12 cellular contexts compared by ENCODE assay signal in the genomic region with DNA sequence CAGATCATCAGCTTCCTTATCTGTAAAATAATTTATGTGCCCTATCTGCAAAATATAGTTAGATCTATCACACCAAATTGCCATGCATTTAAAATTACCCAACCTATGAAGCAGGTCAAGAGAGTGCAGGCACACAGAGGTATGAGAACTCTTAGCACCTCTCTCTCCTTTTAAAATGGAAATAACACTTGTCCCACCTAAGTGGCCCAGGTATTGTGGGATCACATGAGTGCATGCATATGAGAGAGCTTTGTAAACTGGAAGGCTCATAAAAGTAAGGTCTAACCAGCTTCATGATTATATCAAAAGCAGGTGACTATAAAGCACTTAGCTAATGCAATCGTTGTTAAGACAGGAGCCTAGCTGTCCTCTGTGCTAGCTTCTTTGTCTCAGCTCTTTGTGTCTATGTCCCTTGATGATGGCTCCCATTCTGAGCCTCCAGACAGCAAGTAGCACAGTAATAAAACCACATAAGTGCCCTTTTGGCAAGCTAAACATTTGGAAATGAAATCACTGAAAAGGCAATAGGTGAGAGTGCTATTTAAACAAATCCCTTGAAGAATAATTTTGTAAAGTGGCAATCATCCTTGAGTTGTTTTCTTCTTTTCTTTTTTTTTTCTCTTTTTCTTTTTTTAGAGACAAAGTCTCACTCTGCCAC.
"Had no signal": no experiment of that assay in that cellular context is flagged by ENCODE, and none has a peak within 500 bp of the region (broad histone marks: within the 10 kb centered on the region; RNA-seq: fewer than 3 reads in every experiment).

No MANE protein-coding gene starts in this region.

- DNase-seq: activated CD4-positive, alpha-beta T cell treated with anti-CD3 and anti-CD28 coated beads for 48 hours; activated CD8-positive, alpha-beta memory T cell treated with anti-CD3 and anti-CD28 coated beads for 24 hours; activated naive CD4-positive, alpha-beta T cell treated with anti-CD3 and anti-CD28 coated beads, Interleukin-2, amount 10 ng/mL, durations not matched to agents 7 days and 5 days; activated T-cell treated with anti-CD3 and anti-CD28 coated beads for 4 hours; effector CD4-positive, alpha-beta T cell; foreskin melanocyte; kidney; stimulated activated CD4-positive, alpha-beta T cell treated with anti-CD3 and anti-CD28 coated beads, Interleukin-4, amount 100 ng/mL, for 1 hour; stimulated activated CD8-positive, alpha-beta memory T cell treated with anti-CD3 and anti-CD28 coated beads, Interleukin-4, amount 100 ng/mL, for 48 hours; stimulated activated naive CD8-positive, alpha-beta T cell treated with anti-CD3 and anti-CD28 coated beads, Interleukin-15, Interleukin-2, amounts not matched to agents 100 U/mL and 50 U/mL, for 24 hours; WERI-Rb-1 had no signal

- ATAC-seq: stimulated activated naive CD8-positive, alpha-beta T cell treated with anti-CD3 and anti-CD28 coated beads, Interleukin-15, Interleukin-2, amounts not matched to agents 100 U/mL and 50 U/mL, for 24 hours had no signal

- H3K4me3 ChIP-seq: coronary artery had no signal

- H3K36me3 ChIP-seq: WERI-Rb-1 had no signal
